In the genomic region with DNA sequence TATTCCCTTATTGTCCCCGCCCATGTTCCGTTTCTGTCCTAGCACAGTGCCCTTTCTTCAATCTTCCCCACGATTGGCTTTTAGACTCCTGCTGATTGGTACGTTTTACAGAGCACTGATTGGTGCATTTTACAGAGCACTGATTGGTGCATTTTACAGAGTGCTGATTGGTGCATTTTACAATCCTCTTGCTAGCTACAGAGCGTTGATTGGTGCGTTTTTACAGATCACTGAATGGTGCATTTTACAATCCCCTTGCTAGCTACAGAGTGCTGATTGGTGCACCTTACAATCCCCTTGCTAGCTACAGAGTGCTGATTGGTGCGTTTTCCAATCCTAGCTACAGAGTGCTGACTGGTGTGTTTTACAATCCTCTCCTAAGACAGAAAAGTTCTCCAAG, we compare ENCODE assay signal across 1 cellular context.
TF ChIP-seq lines count a peak whose summit lies in the region.

No MANE protein-coding gene starts in this region.

TF ChIP-seq in IMR-90, 13 proteins besides CTCF, POLR2A, EP300 and RAD21:
- peak; percentile 29; the same call in 1 of the 2 replicates for TF ChIP-seq MAFK (IDR thresholded peaks at IDR 0.05; ENCODE audit: low read depth, low read length)
